In the genomic region with DNA sequence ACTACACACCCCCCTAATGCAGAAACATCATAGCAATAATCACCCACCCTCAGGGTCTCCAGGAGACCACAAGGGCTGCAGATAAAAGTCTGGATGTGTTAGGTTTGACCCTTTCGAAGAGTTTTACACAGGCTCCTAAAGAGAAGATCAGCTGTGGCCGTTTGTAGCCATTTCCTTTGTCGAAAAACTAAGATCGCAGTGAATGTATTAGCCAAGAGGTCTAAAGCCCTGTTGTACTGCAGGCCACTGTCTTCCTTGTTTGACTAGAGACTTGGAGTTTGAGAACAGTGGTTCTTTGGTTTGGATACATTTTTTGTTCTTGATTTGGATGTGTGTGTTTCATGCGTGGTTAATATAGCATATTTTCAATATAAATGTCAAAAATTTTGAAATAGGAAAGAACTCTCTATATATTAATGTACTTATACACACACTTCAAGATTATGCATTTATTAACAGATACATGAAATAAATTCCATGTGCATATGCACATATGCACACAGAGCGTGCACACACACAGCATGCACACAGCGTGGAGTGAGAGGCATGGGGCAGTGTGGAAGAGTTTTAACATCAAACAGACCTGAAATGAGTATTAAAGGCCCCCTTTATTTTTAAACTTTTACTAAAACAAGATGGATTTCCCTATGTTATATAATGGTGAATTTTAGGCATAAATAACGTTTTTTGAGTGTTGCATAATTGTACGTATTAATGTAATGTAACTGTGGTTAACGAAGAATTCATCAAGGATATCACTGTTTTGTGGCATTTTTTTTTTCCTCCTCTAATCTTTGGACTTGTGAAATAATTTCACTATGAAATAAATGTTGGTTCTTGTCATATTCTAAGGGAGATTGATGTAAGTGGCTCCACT, we compare ENCODE assay signal across 13 cellular contexts. TPM values are rescaled to one million over a fixed set of nuclear protein-coding genes. Genes with fewer than 3 reads are reported as not detected.
DNase-seq lines count a peak whose midpoint lies in the region; ATAC-seq and TF ChIP-seq lines count a peak whose summit lies in the region.
"Had no signal": no experiment of that assay in that cellular context is flagged by ENCODE, and none has a peak within 500 bp of the region (broad histone marks: within the 10 kb centered on the region; RNA-seq: fewer than 3 reads in every experiment).

No MANE protein-coding gene starts in this region.

- no peaks in the 10 kb centered on the region for H3K9me3 Mint-ChIP-seq in CD8-positive, alpha-beta memory T cell
- no peaks in the 10 kb centered on the region for H3K9me3 Mint-ChIP-seq in activated T-helper 2 cell treated with anti-CD3 and anti-CD28 coated beads, Interferon-gamma antibody, Interleukin-2, Interleukin-4, amounts not matched to agents 10 μg/mL and 5 μg/mL and 100 μg/mL, durations not matched to agents 14 hours and 24 hours and 36 hours
- no peaks in the 10 kb centered on the region for H3K9me3 Mint-ChIP-seq in neural crest cell

- H2AFZ ChIP-seq in Karpas-422 (ENCODE audit: low read length), result no peak overlapping the region

- H3K4me3 ChIP-seq in CD8-positive, alpha-beta memory T cell (ENCODE audit: low read length), result peak overlapping the region; percentile 92
- peak overlapping the region; percentile 76 for H3K4me3 ChIP-seq in Karpas-422 (ENCODE audit: low read length)
- H3K4me3 ChIP-seq: body of pancreas had no signal

- peaks cover 56% of the 10 kb centered on the region for H3K4me1 ChIP-seq in CD8-positive, alpha-beta memory T cell (ENCODE audit: insufficient read depth, low read length)
- peaks cover 62% of the 10 kb centered on the region for H3K4me1 ChIP-seq in Karpas-422 (ENCODE audit: low read length)

- peaks cover 0 to 2% of the 10 kb centered on the region in 2 donors for H3K27me3 Mint-ChIP-seq in CD8-positive, alpha-beta memory T cell
- H3K27me3 Mint-ChIP-seq in activated T-helper 2 cell treated with anti-CD3 and anti-CD28 coated beads, Interferon-gamma antibody, Interleukin-2, Interleukin-4, amounts not matched to agents 10 μg/mL and 5 μg/mL and 100 μg/mL, durations not matched to agents 14 hours and 24 hours and 36 hours (ENCODE audit: low read depth), result no peaks in the 10 kb centered on the region
- peaks cover 64% of the 10 kb centered on the region for H3K27me3 Mint-ChIP-seq in neural crest cell (ENCODE audit: low read depth)

- POLR2A ChIA-PET in CD8-positive, alpha-beta memory T cell (lab: Charles Lee), result interaction anchor here (0.7 to 5.0 kb wide), 14 partner anchors 9 to 163 kb away, joined by 3 to 49 read pairs (median 9); no protein-coding TSS in a partner anchor

- H3K27me3 ChIP-seq in CD8-positive, alpha-beta memory T cell (ENCODE audit: insufficient read depth, low read length, poor library complexity, severe bottlenecking), result no peaks in the 10 kb centered on the region
- no peaks in the 10 kb centered on the region for H3K27me3 ChIP-seq in Karpas-422 (ENCODE audit: low read length)

- no peak for TF ChIP-seq CTCF in neural crest cell (conservative IDR thresholded peaks at IDR 0.05)
- TF ChIP-seq CTCF in GM13976 (IDR thresholded peaks at IDR 0.05; ENCODE audit: borderline replicate concordance, control extremely low read depth, extremely low read depth, insufficient read depth, missing control alignments), result no peak

- peak overlapping the region; percentile 86 for H3K27ac ChIP-seq in CD8-positive, alpha-beta memory T cell (ENCODE audit: low read depth, low read length)
- H3K27ac ChIP-seq in Karpas-422 (ENCODE audit: low read length), result peak overlapping the region; percentile 94

- H3K36me3 Mint-ChIP-seq in CD8-positive, alpha-beta memory T cell, result peaks cover 15 to 60% (median 15%) of the 10 kb centered on the region in 3 donors
- H3K36me3 Mint-ChIP-seq in activated T-helper 2 cell treated with anti-CD3 and anti-CD28 coated beads, Interferon-gamma antibody, Interleukin-2, Interleukin-4, amounts not matched to agents 10 μg/mL and 5 μg/mL and 100 μg/mL, durations not matched to agents 14 hours and 24 hours and 36 hours (ENCODE audit: low read depth), result peaks cover 69% of the 10 kb centered on the region
- H3K36me3 Mint-ChIP-seq in neural crest cell (ENCODE audit: low read depth), result no peaks in the 10 kb centered on the region

- intact Hi-C loops in activated T-helper 2 cell treated with anti-CD3 and anti-CD28 coated beads, Interferon-gamma antibody, Interleukin-2, Interleukin-4, amounts not matched to agents 10 μg/mL and 5 μg/mL and 100 μg/mL, durations not matched to agents 14 hours and 24 hours and 36 hours (cut with micrococcal nuclease), result loop anchor here (1.0 to 5.0 kb wide), 7 partner anchors 14 to 141 kb away; no protein-coding TSS in a partner anchor

- CTCF ChIA-PET in CD8-positive, alpha-beta memory T cell (lab: Charles Lee), result interaction anchor here (0.8 to 26.5 kb wide), 20 partner anchors 9 to 111 kb away, joined by 3 to 815 read pairs (median 5); no protein-coding TSS in a partner anchor

- peaks cover 51 to 61% (median 61%) of the 10 kb centered on the region in 3 donors for H3K4me1 Mint-ChIP-seq in CD8-positive, alpha-beta memory T cell
- peaks cover 23% of the 10 kb centered on the region for H3K4me1 Mint-ChIP-seq in activated T-helper 2 cell treated with anti-CD3 and anti-CD28 coated beads, Interferon-gamma antibody, Interleukin-2, Interleukin-4, amounts not matched to agents 10 μg/mL and 5 μg/mL and 100 μg/mL, durations not matched to agents 14 hours and 24 hours and 36 hours (ENCODE audit: low read depth)
- H3K4me1 Mint-ChIP-seq in neural crest cell, result peaks cover 36% of the 10 kb centered on the region

- peak overlapping the region; percentile 94 for H3K4me2 ChIP-seq in Karpas-422 (ENCODE audit: low read depth, low read length, poor library complexity, severe bottlenecking)

- H3K27ac Mint-ChIP-seq in CD8-positive, alpha-beta memory T cell, result peak overlapping the region; percentile 92 to 99 (median 98)
- H3K27ac Mint-ChIP-seq in activated T-helper 2 cell treated with anti-CD3 and anti-CD28 coated beads, Interferon-gamma antibody, Interleukin-2, Interleukin-4, amounts not matched to agents 10 μg/mL and 5 μg/mL and 100 μg/mL, durations not matched to agents 14 hours and 24 hours and 36 hours, result peak overlapping the region; percentile 98
- no peak overlapping the region for H3K27ac Mint-ChIP-seq in neural crest cell (ENCODE audit: unreplicated experiment)

- no peaks in the 10 kb centered on the region for H3K36me3 ChIP-seq in CD8-positive, alpha-beta memory T cell (ENCODE audit: insufficient read depth, low read length)
- H3K36me3 ChIP-seq in Karpas-422 (ENCODE audit: insufficient read depth, low read length), result no peaks in the 10 kb centered on the region

- H3K9me2 ChIP-seq in Karpas-422 (replicated peaks; ENCODE audit: insufficient read depth, low read length), result no peaks in the 10 kb centered on the region

- ATAC-seq in GM21515 (IDR thresholded peaks at IDR 0.05; ENCODE audit: unreplicated experiment) (no peak), HG02840 (IDR thresholded peaks at IDR 0.05; ENCODE audit: low FRiP score, unreplicated experiment) (no peak)
- ATAC-seq: body of pancreas had no signal

- peak overlapping the region; percentile 86 for H3K9ac ChIP-seq in Karpas-422 (ENCODE audit: low read length)

- peaks cover 58% of the 10 kb centered on the region for H3K79me2 ChIP-seq in Karpas-422 (ENCODE audit: low read length)

- H4K20me1 ChIP-seq in Karpas-422 (ENCODE audit: insufficient read depth, low read depth, low read length), result no peaks in the 10 kb centered on the region

- H3K4me3 Mint-ChIP-seq in CD8-positive, alpha-beta memory T cell, result peak overlapping the region; percentile 95 to 100 (median 99)
- H3K4me3 Mint-ChIP-seq in activated T-helper 2 cell treated with anti-CD3 and anti-CD28 coated beads, Interferon-gamma antibody, Interleukin-2, Interleukin-4, amounts not matched to agents 10 μg/mL and 5 μg/mL and 100 μg/mL, durations not matched to agents 14 hours and 24 hours and 36 hours (ENCODE audit: low read depth), result peak overlapping the region; percentile 99
- H3K4me3 Mint-ChIP-seq in neural crest cell, result peak overlapping the region; percentile 83

- in situ Hi-C loops in GM13976 (cut with MboI; ENCODE audit: low sequenced_read_pairs, unreplicated experiment), result no loop called here

- DNase-seq in CD8-positive, alpha-beta memory T cell, result no peak
- peak; percentile 79 for DNase-seq in Karpas-422
- no peak for DNase-seq in activated T-helper 2 cell treated with anti-CD3 and anti-CD28 coated beads, Interferon-gamma antibody, Interleukin-2, Interleukin-4, amounts not matched to agents 10 μg/mL and 5 μg/mL and 100 μg/mL, durations not matched to agents 14 hours and 24 hours and 36 hours (ENCODE audit: low spot score)
- no peak for DNase-seq in neural crest cell (ENCODE audit: low read depth, low spot score)
- no peak for DNase-seq in GM13976 (ENCODE audit: low spot score)
- no peak for DNase-seq in NCI-H510A (lab: John Stamatoyannopoulos, UW)
- DNase-seq: body of pancreas, HCEC 1CT, kidney glomerular epithelial cell, NCI-H146 had no signal

- H3K9me3 ChIP-seq in CD8-positive, alpha-beta memory T cell (ENCODE audit: low read length), result no peaks in the 10 kb centered on the region
- no peaks in the 10 kb centered on the region for H3K9me3 ChIP-seq in Karpas-422 (ENCODE audit: low read length)
- H3K9me3 ChIP-seq: body of pancreas had no signal

RNA-seq across cellular contexts. Expression of a gene that starts 2.2 kb away (rescaled TPM):
- total RNA-seq in CD8-positive, alpha-beta memory T cell, result 100 to 1,000 TPM; 225 to 226 TPM
- polyA plus RNA-seq in CD8-positive, alpha-beta memory T cell, result 238 TPM
- total RNA-seq in Karpas-422 (2014; rRNA removed; shearing (Covaris generic); ENCODE audit: low replicate concordance), result 117 and 118 TPM in 2 replicates
- 360 and 371 TPM in 2 replicates for total RNA-seq in activated T-helper 2 cell treated with anti-CD3 and anti-CD28 coated beads, Interferon-gamma antibody, Interleukin-2, Interleukin-4, amounts not matched to agents 10 μg/mL and 5 μg/mL and 100 μg/mL, durations not matched to agents 14 hours and 24 hours and 36 hours
- 5.9 and 8.5 TPM in 2 replicates for total RNA-seq in neural crest cell
- total RNA-seq: fibroblast of lung had no signal

Comparison
In these comparisons a context has a peak if more than half of its experiments do, and no peak if none do; other contexts are left out.
1. RNA of a gene that starts 2.2 kb away (total RNA-seq): 360 to 371 TPM in activated T-helper 2 cell treated with anti-CD3 and anti-CD28 coated beads, Interferon-gamma antibody, Interleukin-2, Interleukin-4, amounts not matched to agents 10 μg/mL and 5 μg/mL and 100 μg/mL, durations not matched to agents 14 hours and 24 hours and 36 hours, 225 to 226 TPM in CD8-positive, alpha-beta memory T cell and 117 to 118 TPM in Karpas-422; 5.9 to 8.5 TPM in neural crest cell; every median in the first group is over 10 times any median in the second.
2. Peak in every context shown above with its lines, with median percentiles within 50 percentile points of each other: H3K4me3 Mint-ChIP-seq.